1 cellular context compared by ENCODE assay signal in genomic region chr5:41903892-41904799, GRCh38.
TF ChIP-seq lines count a peak whose summit lies in the region.

Gene RIMOC1 (plus strand): TSS chr5:41904344. CDS start chr5:41904368, 24 bp downstream.

TF ChIP-seq in HepG2, 621 proteins besides CTCF, POLR2A, EP300 and RAD21 (continued from another document):
- TF ChIP-seq HMGXB3 (CRISPR knock-in tag; IDR thresholded peaks at IDR 0.05; ENCODE audit: borderline replicate concordance) (peak; percentile 66), FOSL1 (CRISPR knock-in tag; IDR thresholded peaks at IDR 0.05; ENCODE audit: borderline replicate concordance) (no peak), ZNF883 (CRISPR knock-in tag; IDR thresholded peaks at IDR 0.05; ENCODE audit: not compliant biosample characterization) (peak; percentile 94), ZNF747 (CRISPR knock-in tag; IDR thresholded peaks at IDR 0.05; ENCODE audit: borderline replicate concordance) (peak; percentile 68; the same call in 1 of the 2 replicates), ZFP36 (IDR thresholded peaks at IDR 0.05; ENCODE audit: borderline replicate concordance, low read depth, low read length, partially characterized antibody) (no peak), SNAPC4 (CRISPR knock-in tag; IDR thresholded peaks at IDR 0.05) (peak; percentile 94), MTA1 (CRISPR knock-in tag; IDR thresholded peaks at IDR 0.05; ENCODE audit: borderline replicate concordance) (peak; percentile 58; the same call in 1 of the 2 replicates), ELF3 (CRISPR knock-in tag; IDR thresholded peaks at IDR 0.05) (peak; percentile 92), POLR2G (IDR thresholded peaks at IDR 0.05; ENCODE audit: low read depth, low read length) (peak; percentile 97), RNF2 (conservative IDR thresholded peaks at IDR 0.05; ENCODE audit: low read depth) (peak; percentile 21; the same call in 1 of the 2 replicates), ZNF253 (CRISPR knock-in tag; IDR thresholded peaks at IDR 0.05; ENCODE audit: borderline replicate concordance) (peak; percentile 93; the same call in 1 of the 2 replicates), ZNF160 (CRISPR knock-in tag; IDR thresholded peaks at IDR 0.05) (peak; percentile 30; the same call in 1 of the 2 replicates), REST (IDR thresholded peaks at IDR 0.05; ENCODE audit: borderline replicate concordance in 1 of 2, low read depth in 1 of 2, low read length in 2 of 2) (peak in 1 of 2 experiments; percentile 69; a peak in 1 of 4 replicates), RFX1 (IDR thresholded peaks at IDR 0.05) (no peak), ZNF414 (CRISPR knock-in tag; IDR thresholded peaks at IDR 0.05) (peak; percentile 79; the same call in 1 of the 2 replicates), KLF12 (CRISPR knock-in tag; IDR thresholded peaks at IDR 0.05; ENCODE audit: borderline replicate concordance) (no peak), SNAI1 (CRISPR knock-in tag; IDR thresholded peaks at IDR 0.05; ENCODE audit: borderline replicate concordance) (0 out of 2 replicates have a peak, but pooled peaks have one; percentile 56)
- TF ChIP-seq, protein P1, sequence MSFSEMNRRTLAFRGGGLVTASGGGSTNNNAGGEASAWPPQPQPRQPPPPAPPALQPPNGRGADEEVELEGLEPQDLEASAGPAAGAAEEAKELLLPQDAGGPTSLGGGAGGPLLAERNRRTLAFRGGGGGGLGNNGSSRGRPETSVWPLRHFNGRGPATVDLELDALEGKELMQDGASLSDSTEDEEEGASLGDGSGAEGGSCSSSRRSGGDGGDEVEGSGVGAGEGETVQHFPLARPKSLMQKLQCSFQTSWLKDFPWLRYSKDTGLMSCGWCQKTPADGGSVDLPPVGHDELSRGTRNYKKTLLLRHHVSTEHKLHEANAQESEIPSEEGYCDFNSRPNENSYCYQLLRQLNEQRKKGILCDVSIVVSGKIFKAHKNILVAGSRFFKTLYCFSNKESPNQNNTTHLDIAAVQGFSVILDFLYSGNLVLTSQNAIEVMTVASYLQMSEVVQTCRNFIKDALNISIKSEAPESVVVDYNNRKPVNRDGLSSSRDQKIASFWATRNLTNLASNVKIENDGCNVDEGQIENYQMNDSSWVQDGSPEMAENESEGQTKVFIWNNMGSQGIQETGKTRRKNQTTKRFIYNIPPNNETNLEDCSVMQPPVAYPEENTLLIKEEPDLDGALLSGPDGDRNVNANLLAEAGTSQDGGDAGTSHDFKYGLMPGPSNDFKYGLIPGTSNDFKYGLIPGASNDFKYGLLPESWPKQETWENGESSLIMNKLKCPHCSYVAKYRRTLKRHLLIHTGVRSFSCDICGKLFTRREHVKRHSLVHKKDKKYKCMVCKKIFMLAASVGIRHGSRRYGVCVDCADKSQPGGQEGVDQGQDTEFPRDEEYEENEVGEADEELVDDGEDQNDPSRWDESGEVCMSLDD (CRISPR knock-in tag; IDR thresholded peaks at IDR 0.05; ENCODE audit: borderline replicate concordance), result no peak
- TF ChIP-seq, protein P2, sequence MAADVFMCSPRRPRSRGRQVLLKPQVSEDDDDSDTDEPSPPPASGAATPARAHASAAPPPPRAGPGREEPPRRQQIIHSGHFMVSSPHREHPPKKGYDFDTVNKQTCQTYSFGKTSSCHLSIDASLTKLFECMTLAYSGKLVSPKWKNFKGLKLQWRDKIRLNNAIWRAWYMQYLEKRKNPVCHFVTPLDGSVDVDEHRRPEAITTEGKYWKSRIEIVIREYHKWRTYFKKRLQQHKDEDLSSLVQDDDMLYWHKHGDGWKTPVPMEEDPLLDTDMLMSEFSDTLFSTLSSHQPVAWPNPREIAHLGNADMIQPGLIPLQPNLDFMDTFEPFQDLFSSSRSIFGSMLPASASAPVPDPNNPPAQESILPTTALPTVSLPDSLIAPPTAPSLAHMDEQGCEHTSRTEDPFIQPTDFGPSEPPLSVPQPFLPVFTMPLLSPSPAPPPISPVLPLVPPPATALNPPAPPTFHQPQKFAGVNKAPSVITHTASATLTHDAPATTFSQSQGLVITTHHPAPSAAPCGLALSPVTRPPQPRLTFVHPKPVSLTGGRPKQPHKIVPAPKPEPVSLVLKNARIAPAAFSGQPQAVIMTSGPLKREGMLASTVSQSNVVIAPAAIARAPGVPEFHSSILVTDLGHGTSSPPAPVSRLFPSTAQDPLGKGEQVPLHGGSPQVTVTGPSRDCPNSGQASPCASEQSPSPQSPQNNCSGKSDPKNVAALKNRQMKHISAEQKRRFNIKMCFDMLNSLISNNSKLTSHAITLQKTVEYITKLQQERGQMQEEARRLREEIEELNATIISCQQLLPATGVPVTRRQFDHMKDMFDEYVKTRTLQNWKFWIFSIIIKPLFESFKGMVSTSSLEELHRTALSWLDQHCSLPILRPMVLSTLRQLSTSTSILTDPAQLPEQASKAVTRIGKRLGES (CRISPR knock-in tag; IDR thresholded peaks at IDR 0.05; ENCODE audit: borderline replicate concordance), result peak; percentile 81; the same call in 1 of the 2 replicates
- TF ChIP-seq, protein P3, sequence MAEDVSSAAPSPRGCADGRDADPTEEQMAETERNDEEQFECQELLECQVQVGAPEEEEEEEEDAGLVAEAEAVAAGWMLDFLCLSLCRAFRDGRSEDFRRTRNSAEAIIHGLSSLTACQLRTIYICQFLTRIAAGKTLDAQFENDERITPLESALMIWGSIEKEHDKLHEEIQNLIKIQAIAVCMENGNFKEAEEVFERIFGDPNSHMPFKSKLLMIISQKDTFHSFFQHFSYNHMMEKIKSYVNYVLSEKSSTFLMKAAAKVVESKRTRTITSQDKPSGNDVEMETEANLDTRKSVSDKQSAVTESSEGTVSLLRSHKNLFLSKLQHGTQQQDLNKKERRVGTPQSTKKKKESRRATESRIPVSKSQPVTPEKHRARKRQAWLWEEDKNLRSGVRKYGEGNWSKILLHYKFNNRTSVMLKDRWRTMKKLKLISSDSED (CRISPR knock-in tag; IDR thresholded peaks at IDR 0.05), result peak; percentile 91
- TF ChIP-seq, protein P4, sequence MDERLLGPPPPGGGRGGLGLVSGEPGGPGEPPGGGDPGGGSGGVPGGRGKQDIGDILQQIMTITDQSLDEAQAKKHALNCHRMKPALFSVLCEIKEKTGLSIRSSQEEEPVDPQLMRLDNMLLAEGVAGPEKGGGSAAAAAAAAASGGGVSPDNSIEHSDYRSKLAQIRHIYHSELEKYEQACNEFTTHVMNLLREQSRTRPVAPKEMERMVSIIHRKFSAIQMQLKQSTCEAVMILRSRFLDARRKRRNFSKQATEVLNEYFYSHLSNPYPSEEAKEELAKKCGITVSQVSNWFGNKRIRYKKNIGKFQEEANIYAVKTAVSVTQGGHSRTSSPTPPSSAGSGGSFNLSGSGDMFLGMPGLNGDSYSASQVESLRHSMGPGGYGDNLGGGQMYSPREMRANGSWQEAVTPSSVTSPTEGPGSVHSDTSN (CRISPR knock-in tag; IDR thresholded peaks at IDR 0.05), result no peak
